In genomic region chr3:177733936-177734335, GRCh38 we compare ENCODE assay signal across 25 cellular contexts.
"Had no signal": no experiment of that assay in that cellular context is flagged by ENCODE, and none has a peak within 500 bp of the region (broad histone marks: within the 10 kb centered on the region; RNA-seq: fewer than 3 reads in every experiment).

No MANE protein-coding gene starts in this region.

- H3K27me3 ChIP-seq: dorsolateral prefrontal cortex, heart left ventricle, neural progenitor cell, right atrium auricular region, sigmoid colon, testis, tibial nerve, upper lobe of right lung, vagina had no signal

- H3K4me1 ChIP-seq: testis, upper lobe of right lung had no signal

- H3K9me3 ChIP-seq: heart left ventricle, right atrium auricular region, sigmoid colon, testis, tibial nerve, upper lobe of right lung, vagina had no signal

- DNase-seq: effector CD8-positive, alpha-beta T cell; foreskin melanocyte; heart left ventricle; hippocampal formation; left colon; left ventricle myocardium superior; mesenchymal stem cell; midbrain; nucleus accumbens; posterior cingulate gyrus; sigmoid colon; stimulated activated CD4-positive, alpha-beta T cell treated with anti-CD3 and anti-CD28 coated beads, Interleukin-2, amount 100 ng/mL, for 24 hours; stimulated activated CD4-positive, alpha-beta T cell treated with anti-CD3 and anti-CD28 coated beads, Interleukin-4, amount 100 ng/mL, for 4 hours; stimulated activated naive B cell treated with anti-CD40 and anti-IgM and Interleukin-4, amounts not matched to agents 10 μg/mL and 1 μg/mL and 100 μg/mL, for 72 hours; stimulated activated naive CD8-positive, alpha-beta T cell treated with anti-CD3 and anti-CD28 coated beads, Interleukin-15, amount 100 ng/mL, for 72 hours; testis; upper lobe of right lung had no signal

- ATAC-seq: heart left ventricle; left colon; left ventricle myocardium superior; natural killer cell treated with Interleukin-12 subunit alpha and Interleukin-12 subunit beta and Interleukin-15 and Interleukin-18, amount 100 ng/mL, for 72 hours; stimulated activated naive B cell treated with anti-CD40 and anti-IgM and Interleukin-4, amounts not matched to agents 10 μg/mL and 1 μg/mL and 100 μg/mL, for 72 hours; stimulated activated naive CD8-positive, alpha-beta T cell treated with anti-CD3 and anti-CD28 coated beads, Interleukin-15, amount 100 ng/mL, for 72 hours; upper lobe of right lung had no signal

- H3K4me3 ChIP-seq: dorsolateral prefrontal cortex, heart left ventricle, lung, neural progenitor cell, right atrium auricular region, sigmoid colon, skin epidermis, testis, tibial nerve, upper lobe of right lung, vagina had no signal

- H3K4me2 ChIP-seq: neural progenitor cell had no signal

- H2AFZ ChIP-seq: neural progenitor cell had no signal

- H3K27ac ChIP-seq: dorsolateral prefrontal cortex, heart left ventricle, neural progenitor cell, right atrium auricular region, sigmoid colon, skin epidermis, testis, tibial nerve, upper lobe of right lung, vagina had no signal

- H3K36me3 ChIP-seq: heart left ventricle, neural progenitor cell, right atrium auricular region, sigmoid colon, tibial nerve, upper lobe of right lung, vagina had no signal

- H3K9ac ChIP-seq: neural progenitor cell had no signal
